9 cellular contexts compared by ENCODE assay signal in genomic region chr11:1521382-1522080, GRCh38.
DNase-seq lines count a peak whose midpoint lies in the region; ATAC-seq lines count a peak whose summit lies in the region.
"Had no signal": no experiment of that assay in that cellular context is flagged by ENCODE, and none has a peak within 500 bp of the region (broad histone marks: within the 10 kb centered on the region; RNA-seq: fewer than 3 reads in every experiment).

No MANE protein-coding gene starts in this region.

- peak overlapping the region; percentile 95 for H3K27ac Mint-ChIP-seq in memory B cell

- peaks cover 47% of the 10 kb centered on the region for H3K4me1 Mint-ChIP-seq in memory B cell

- H3K27me3 Mint-ChIP-seq in memory B cell = no peaks in the 10 kb centered on the region

- peak overlapping the region; percentile 77 for H3K4me3 Mint-ChIP-seq in memory B cell

- DNase-seq in memory B cell (ENCODE audit: low spot score in 2 of 2) (peak; percentile 76 to 79), midbrain (lab: John Stamatoyannopoulos, UW) (no peak), NCI-H187 treated with DMSO at 0.1 percent for 48 hours (lab: John Stamatoyannopoulos, UW) (no peak), NCI-H2029 treated with DMSO at 0.1 percent for 48 hours (lab: John Stamatoyannopoulos, UW) (no peak), NCI-H1417 treated with DMSO at 0.1 percent for 48 hours (lab: John Stamatoyannopoulos, UW) (no peak)
- DNase-seq: activated naive CD4-positive, alpha-beta T cell treated with Interleukin-2 at 50 U/mL for 16 hours had no signal

- H3K36me3 Mint-ChIP-seq in memory B cell = no peaks in the 10 kb centered on the region

- peak; percentile 78 for ATAC-seq in GM18867 (IDR thresholded peaks at IDR 0.05; ENCODE audit: unreplicated experiment)
- ATAC-seq in GM21526 (IDR thresholded peaks at IDR 0.05; ENCODE audit: low FRiP score, unreplicated experiment) = peak; percentile 76
- peak; percentile 77 for ATAC-seq in HG03280 (IDR thresholded peaks at IDR 0.05; ENCODE audit: unreplicated experiment)
- peak; percentile 91 for ATAC-seq in memory B cell (ENCODE audit: low read depth)

- H3K9me3 Mint-ChIP-seq in memory B cell = no peaks in the 10 kb centered on the region

Comparison
In these comparisons a context has a peak if more than half of its experiments do, and no peak if none do; other contexts are left out.
1. DNase-seq: peak in memory B cell (2 of 2); none in midbrain (single experiment), NCI-H187 treated with DMSO at 0.1 percent for 48 hours (single experiment), NCI-H2029 treated with DMSO at 0.1 percent for 48 hours (single experiment) and NCI-H1417 treated with DMSO at 0.1 percent for 48 hours (single experiment).
2. Peak in every context shown above with its lines, with median percentiles within 50 percentile points of each other: ATAC-seq.